Comparison of ENCODE assay signal across 30 cellular contexts in the genomic region with DNA sequence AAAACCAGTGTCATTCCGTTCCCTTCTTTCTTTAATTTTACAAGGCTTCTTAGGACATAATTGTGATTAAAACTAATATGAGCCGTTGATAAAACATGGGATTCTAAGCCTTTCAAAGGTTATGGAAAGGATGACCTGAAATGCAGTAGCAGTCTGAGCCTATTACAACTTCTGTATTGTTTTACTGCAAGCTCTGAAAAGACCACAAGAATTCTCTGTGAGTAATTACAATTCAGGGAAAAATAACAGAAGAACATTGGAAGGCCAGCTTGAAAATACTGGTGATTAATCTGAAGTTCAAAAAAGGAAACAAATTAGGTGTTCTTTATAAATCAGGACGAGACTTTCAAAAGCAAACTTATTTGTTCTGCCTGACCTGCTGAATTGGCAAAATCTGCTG.
DNase-seq lines count a peak whose midpoint lies in the region; ATAC-seq, FAIRE-seq and TF ChIP-seq lines count a peak whose summit lies in the region.
"Had no signal": no experiment of that assay in that cellular context is flagged by ENCODE, and none has a peak within 500 bp of the region (broad histone marks: within the 10 kb centered on the region; RNA-seq: fewer than 3 reads in every experiment).

No MANE protein-coding gene starts in this region.

- no peak for TF ChIP-seq CTCF in smooth muscle cell (IDR thresholded peaks at IDR 0.05; ENCODE audit: borderline replicate concordance, insufficient read depth, poor library complexity, severe bottlenecking)

- 59% methylated on average over 3 of the region's 3 CpGs for WGBS in smooth muscle cell (ENCODE audit: low lambda C conversion rate)
- WGBS in right cardiac atrium = 84% methylated on average over 3 of the region's 3 CpGs

- peak overlapping the region; percentile 52 for H3K4me2 ChIP-seq in smooth muscle cell

- H3F3A ChIP-seq in smooth muscle cell (ENCODE audit: low read depth) = no peaks in the 10 kb centered on the region

- FAIRE-seq in urothelium cell line (lab: Jason Lieb, UNC) = no peak
- FAIRE-seq: GM12878 had no signal

- H2AFZ ChIP-seq in smooth muscle cell (ENCODE audit: low read depth) = peak overlapping the region; percentile 83

- H3K4me3 ChIP-seq in smooth muscle cell (no peak overlapping the region), right cardiac atrium (ENCODE audit: low read length) (no peak overlapping the region)
- H3K4me3 ChIP-seq: coronary artery, GM12878, Peyer's patch, right atrium auricular region, tibial artery had no signal

- H3K27me3 ChIP-seq in smooth muscle cell (ENCODE audit: low read depth) = no peaks in the 10 kb centered on the region
- H3K27me3 ChIP-seq in right cardiac atrium (ENCODE audit: control insufficient read depth, insufficient read depth) = no peaks in the 10 kb centered on the region
- H3K27me3 ChIP-seq: Peyer's patch, right atrium auricular region, tibial artery had no signal

- no peaks in the 10 kb centered on the region for H3K36me3 ChIP-seq in smooth muscle cell (ENCODE audit: low read depth)
- H3K36me3 ChIP-seq: Peyer's patch, right atrium auricular region, tibial artery had no signal

- no peaks in the 10 kb centered on the region for H4K20me1 ChIP-seq in smooth muscle cell (ENCODE audit: low read depth)

- peak; percentile 68 for DNase-seq in NCI-H69 (lab: John Stamatoyannopoulos, UW)
- DNase-seq in myocyte (ENCODE audit: low read depth) = peak; percentile 13
- no peak for DNase-seq in smooth muscle cell (lab: John Stamatoyannopoulos, UW; ENCODE audit: unreplicated experiment)
- DNase-seq in right cardiac atrium = no peak
- DNase-seq in glomerular visceral epithelial cell (ENCODE audit: extremely low spot score) = no peak
- DNase-seq in urothelium cell line (ENCODE audit: low spot score) = no peak
- DNase-seq: activated CD4-positive, alpha-beta T cell treated with anti-CD3 and anti-CD28 coated beads for 4 hours; activated CD8-positive, alpha-beta T cell treated with anti-CD3 and anti-CD28 coated beads, Interleukin-2, amount 10 ng/mL, durations not matched to agents 7 days and 5 days; activated naive CD4-positive, alpha-beta T cell treated with anti-CD3 and anti-CD28 coated beads, Interleukin-2, amount 50 U/mL, for 16 hours; amniotic stem cell; DMS 273 treated with DMSO at 0.1 percent for 48 hours; effector memory CD8-positive, alpha-beta T cell; erythroblast; HCEC 1CT; head of caudate nucleus; MV-4-11; naive B cell; NCI-H1436 treated with DMSO at 0.1 percent for 48 hours; NCI-H2107; NCI-H345; occipital lobe; Peyer's patch; SW 1271; T-helper 9 cell; tibial artery had no signal

- intact Hi-C loops in right cardiac atrium (cut with DNase I) = no loop called here

- no peak overlapping the region for H3K9ac ChIP-seq in smooth muscle cell (ENCODE audit: low read depth)

- ATAC-seq in right cardiac atrium = no peak
- ATAC-seq: activated CD8-positive, alpha-beta T cell treated with anti-CD3 and anti-CD28 coated beads, Interleukin-2, amount 10 ng/mL, durations not matched to agents 7 days and 5 days; effector memory CD8-positive, alpha-beta T cell; GM12878 had no signal

- H3K27ac ChIP-seq in cingulate gyrus (ENCODE audit: low read depth, low read length) (peak overlapping the region; percentile 11), smooth muscle cell (ENCODE audit: low read depth) (no peak overlapping the region), right cardiac atrium (ENCODE audit: low read length) (no peak overlapping the region)
- H3K27ac ChIP-seq: coronary artery, Peyer's patch, right atrium auricular region, tibial artery, VCaP had no signal

- peaks cover 6% of the 10 kb centered on the region for H3K4me1 ChIP-seq in smooth muscle cell (ENCODE audit: low read depth)
- no peaks in the 10 kb centered on the region for H3K4me1 ChIP-seq in right cardiac atrium (ENCODE audit: control insufficient read depth, insufficient read depth, low read length)
- H3K4me1 ChIP-seq: Peyer's patch, right atrium auricular region, tibial artery had no signal

- no peaks in the 10 kb centered on the region for H3K79me2 ChIP-seq in smooth muscle cell (ENCODE audit: low read depth)

- H3K9me3 ChIP-seq in smooth muscle cell (replicated peaks; ENCODE audit: low read depth) (no peaks in the 10 kb centered on the region), right cardiac atrium (ENCODE audit: control insufficient read depth, low read length) (no peaks in the 10 kb centered on the region)
- H3K9me3 ChIP-seq: Peyer's patch, right atrium auricular region, tibial artery had no signal

Comparison
In these comparisons a context has a peak if more than half of its experiments do, and no peak if none do; other contexts are left out.
1. DNase-seq: peak in NCI-H69 (single experiment) and myocyte (single experiment); none in smooth muscle cell (single experiment), right cardiac atrium (0 of 3), glomerular visceral epithelial cell (single experiment) and urothelium cell line (single experiment).